Comparison of ENCODE assay signal across 1 cellular context in the genomic region with DNA sequence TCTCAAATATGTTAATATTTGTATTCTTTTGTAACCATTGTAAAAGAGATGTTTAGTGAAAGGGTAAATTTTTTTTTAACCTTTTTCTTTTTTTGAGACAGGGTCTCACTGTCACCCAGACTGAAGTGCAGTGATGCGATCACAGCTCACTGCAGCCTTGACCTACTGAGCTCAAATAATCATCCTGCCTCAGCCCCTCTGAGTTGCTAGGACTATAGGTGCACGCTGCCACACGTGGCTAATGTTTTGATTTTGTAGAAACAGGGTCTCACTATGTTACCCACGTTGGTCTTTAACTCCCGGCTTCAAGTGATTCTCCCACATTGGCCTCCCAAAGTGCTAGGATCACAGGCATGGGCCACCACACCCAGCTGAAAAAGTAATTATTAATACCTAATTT.
TF ChIP-seq lines count a peak whose summit lies in the region.

No MANE protein-coding gene starts in this region.

TF ChIP-seq in HepG2, 621 proteins besides CTCF, POLR2A, EP300 and RAD21 (continued from another document):
- TF ChIP-seq, protein P1, sequence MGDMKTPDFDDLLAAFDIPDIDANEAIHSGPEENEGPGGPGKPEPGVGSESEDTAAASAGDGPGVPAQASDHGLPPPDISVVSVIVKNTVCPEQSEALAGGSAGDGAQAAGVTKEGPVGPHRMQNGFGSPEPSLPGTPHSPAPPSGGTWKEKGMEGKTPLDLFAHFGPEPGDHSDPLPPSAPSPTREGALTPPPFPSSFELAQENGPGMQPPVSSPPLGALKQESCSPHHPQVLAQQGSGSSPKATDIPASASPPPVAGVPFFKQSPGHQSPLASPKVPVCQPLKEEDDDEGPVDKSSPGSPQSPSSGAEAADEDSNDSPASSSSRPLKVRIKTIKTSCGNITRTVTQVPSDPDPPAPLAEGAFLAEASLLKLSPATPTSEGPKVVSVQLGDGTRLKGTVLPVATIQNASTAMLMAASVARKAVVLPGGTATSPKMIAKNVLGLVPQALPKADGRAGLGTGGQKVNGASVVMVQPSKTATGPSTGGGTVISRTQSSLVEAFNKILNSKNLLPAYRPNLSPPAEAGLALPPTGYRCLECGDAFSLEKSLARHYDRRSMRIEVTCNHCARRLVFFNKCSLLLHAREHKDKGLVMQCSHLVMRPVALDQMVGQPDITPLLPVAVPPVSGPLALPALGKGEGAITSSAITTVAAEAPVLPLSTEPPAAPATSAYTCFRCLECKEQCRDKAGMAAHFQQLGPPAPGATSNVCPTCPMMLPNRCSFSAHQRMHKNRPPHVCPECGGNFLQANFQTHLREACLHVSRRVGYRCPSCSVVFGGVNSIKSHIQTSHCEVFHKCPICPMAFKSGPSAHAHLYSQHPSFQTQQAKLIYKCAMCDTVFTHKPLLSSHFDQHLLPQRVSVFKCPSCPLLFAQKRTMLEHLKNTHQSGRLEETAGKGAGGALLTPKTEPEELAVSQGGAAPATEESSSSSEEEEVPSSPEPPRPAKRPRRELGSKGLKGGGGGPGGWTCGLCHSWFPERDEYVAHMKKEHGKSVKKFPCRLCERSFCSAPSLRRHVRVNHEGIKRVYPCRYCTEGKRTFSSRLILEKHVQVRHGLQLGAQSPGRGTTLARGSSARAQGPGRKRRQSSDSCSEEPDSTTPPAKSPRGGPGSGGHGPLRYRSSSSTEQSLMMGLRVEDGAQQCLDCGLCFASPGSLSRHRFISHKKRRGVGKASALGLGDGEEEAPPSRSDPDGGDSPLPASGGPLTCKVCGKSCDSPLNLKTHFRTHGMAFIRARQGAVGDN (CRISPR knock-in tag; IDR thresholded peaks at IDR 0.05), result no peak
- TF ChIP-seq ZSCAN9 (CRISPR knock-in tag; IDR thresholded peaks at IDR 0.05; ENCODE audit: borderline replicate concordance), result no peak
- no peak for TF ChIP-seq ZC3H4 (CRISPR knock-in tag; IDR thresholded peaks at IDR 0.05; ENCODE audit: borderline replicate concordance)
- TF ChIP-seq ZFX (CRISPR knock-in tag; IDR thresholded peaks at IDR 0.05; ENCODE audit: low read depth), result no peak
- TF ChIP-seq, protein P2, sequence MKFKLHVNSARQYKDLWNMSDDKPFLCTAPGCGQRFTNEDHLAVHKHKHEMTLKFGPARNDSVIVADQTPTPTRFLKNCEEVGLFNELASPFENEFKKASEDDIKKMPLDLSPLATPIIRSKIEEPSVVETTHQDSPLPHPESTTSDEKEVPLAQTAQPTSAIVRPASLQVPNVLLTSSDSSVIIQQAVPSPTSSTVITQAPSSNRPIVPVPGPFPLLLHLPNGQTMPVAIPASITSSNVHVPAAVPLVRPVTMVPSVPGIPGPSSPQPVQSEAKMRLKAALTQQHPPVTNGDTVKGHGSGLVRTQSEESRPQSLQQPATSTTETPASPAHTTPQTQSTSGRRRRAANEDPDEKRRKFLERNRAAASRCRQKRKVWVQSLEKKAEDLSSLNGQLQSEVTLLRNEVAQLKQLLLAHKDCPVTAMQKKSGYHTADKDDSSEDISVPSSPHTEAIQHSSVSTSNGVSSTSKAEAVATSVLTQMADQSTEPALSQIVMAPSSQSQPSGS (CRISPR knock-in tag; IDR thresholded peaks at IDR 0.05), result no peak
- TF ChIP-seq ZFP36 (IDR thresholded peaks at IDR 0.05; ENCODE audit: borderline replicate concordance, low read depth, low read length, partially characterized antibody), result no peak
- no peak for TF ChIP-seq FOXO1 (CRISPR knock-in tag; IDR thresholded peaks at IDR 0.05)
- peak; percentile 60 for TF ChIP-seq SALL1 (CRISPR knock-in tag; IDR thresholded peaks at IDR 0.05)
- TF ChIP-seq, protein P3, sequence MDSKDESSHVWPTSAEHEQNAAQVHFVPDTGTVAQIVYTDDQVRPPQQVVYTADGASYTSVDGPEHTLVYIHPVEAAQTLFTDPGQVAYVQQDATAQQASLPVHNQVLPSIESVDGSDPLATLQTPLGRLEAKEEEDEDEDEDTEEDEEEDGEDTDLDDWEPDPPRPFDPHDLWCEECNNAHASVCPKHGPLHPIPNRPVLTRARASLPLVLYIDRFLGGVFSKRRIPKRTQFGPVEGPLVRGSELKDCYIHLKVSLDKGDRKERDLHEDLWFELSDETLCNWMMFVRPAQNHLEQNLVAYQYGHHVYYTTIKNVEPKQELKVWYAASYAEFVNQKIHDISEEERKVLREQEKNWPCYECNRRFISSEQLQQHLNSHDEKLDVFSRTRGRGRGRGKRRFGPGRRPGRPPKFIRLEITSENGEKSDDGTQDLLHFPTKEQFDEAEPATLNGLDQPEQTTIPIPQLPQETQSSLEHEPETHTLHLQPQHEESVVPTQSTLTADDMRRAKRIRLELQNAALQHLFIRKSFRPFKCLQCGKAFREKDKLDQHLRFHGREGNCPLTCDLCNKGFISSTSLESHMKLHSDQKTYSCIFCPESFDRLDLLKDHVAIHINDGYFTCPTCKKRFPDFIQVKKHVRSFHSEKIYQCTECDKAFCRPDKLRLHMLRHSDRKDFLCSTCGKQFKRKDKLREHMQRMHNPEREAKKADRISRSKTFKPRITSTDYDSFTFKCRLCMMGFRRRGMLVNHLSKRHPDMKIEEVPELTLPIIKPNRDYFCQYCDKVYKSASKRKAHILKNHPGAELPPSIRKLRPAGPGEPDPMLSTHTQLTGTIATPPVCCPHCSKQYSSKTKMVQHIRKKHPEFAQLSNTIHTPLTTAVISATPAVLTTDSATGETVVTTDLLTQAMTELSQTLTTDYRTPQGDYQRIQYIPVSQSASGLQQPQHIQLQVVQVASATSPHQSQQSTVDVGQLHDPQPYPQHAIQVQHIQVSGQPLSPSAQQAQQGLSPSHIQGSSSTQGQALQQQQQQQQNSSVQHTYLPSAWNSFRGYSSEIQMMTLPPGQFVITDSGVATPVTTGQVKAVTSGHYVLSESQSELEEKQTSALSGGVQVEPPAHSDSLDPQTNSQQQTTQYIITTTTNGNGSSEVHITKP (CRISPR knock-in tag; IDR thresholded peaks at IDR 0.05; ENCODE audit: low read depth), result no peak
- TF ChIP-seq CENPX (CRISPR knock-in tag; IDR thresholded peaks at IDR 0.05), result no peak
- TF ChIP-seq, protein P4, sequence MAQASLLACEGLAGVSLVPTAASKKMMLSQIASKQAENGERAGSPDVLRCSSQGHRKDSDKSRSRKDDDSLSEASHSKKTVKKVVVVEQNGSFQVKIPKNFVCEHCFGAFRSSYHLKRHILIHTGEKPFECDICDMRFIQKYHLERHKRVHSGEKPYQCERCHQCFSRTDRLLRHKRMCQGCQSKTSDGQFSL (CRISPR knock-in tag; IDR thresholded peaks at IDR 0.05), result no peak
- no peak for TF ChIP-seq ZNF280D (CRISPR knock-in tag; IDR thresholded peaks at IDR 0.05)
TF ChIP-seq in HepG2: peak in this region for 36.
